8 cellular contexts compared by ENCODE assay signal in the genomic region with DNA sequence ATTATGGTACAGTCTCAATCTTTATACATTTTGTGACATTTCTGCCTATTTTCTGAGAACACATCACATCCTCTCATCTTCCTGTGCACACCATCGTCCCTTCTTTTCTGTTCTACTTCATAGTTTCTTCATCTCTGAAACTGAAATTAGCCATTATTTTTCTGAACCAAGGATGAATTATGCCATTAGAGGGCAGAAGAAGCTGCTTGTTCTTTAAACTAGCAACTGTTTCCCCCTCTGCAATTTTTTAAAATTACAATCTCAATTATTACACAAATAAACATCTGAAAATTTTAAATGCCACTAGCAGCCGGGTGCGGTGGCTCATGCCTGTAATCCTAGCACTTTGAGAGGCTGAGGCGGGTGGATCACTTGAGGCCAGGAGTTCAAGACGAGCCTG. TPM values are rescaled to one million over a fixed set of nuclear protein-coding genes. Genes with fewer than 3 reads are reported as not detected.
DNase-seq lines count a peak whose midpoint lies in the region; ATAC-seq and TF ChIP-seq lines count a peak whose summit lies in the region.

No MANE protein-coding gene starts in this region.

- in situ Hi-C loops in astrocyte of the spinal cord (cut with HindIII; ENCODE audit: low sequenced_read_pairs): no loop called here

- DNase-seq in AG08396 (ENCODE audit: low spot score) (peak; percentile 49), HPDE6-E6E7 (ENCODE audit: extremely low spot score) (peak; percentile 6), astrocyte of the spinal cord (ENCODE audit: low read depth, low spot score) (peak; percentile 49), right lobe of liver (no peak), iPS-NIHi7 (ENCODE audit: extremely low spot score) (no peak), ovary (no peak), GM23338 (ENCODE audit: low spot score) (no peak)
- DNase-seq in stimulated activated CD4-positive, alpha-beta T cell treated with anti-CD3 and anti-CD28 coated beads, Interleukin-15, amount 100 ng/mL, for 24 hours: no peak

- peaks cover 4% of the 10 kb centered on the region for H3K4me1 Mint-ChIP-seq in GM23338

- H3K36me3 ChIP-seq in right lobe of liver: no peaks in the 10 kb centered on the region
- H3K36me3 ChIP-seq in ovary: no peaks in the 10 kb centered on the region
- no peaks in the 10 kb centered on the region for H3K36me3 ChIP-seq in GM23338 (ENCODE audit: insufficient read depth)

- WGBS in right lobe of liver (ENCODE audit: insufficient coverage, low coverage, low lambda C conversion rate, missing lambda C conversion rate): 61% methylated on average over 5 of the region's 5 CpGs
- WGBS in ovary, 3 donors: 23 to 36% (median 27%) methylated on average over 5 of the region's 5 CpGs

- H3K27me3 ChIP-seq in right lobe of liver (no peaks in the 10 kb centered on the region), ovary (no peaks in the 10 kb centered on the region), GM23338 (ENCODE audit: insufficient read depth) (no peaks in the 10 kb centered on the region)

- no peaks in the 10 kb centered on the region for H3F3A ChIP-seq in GM23338 (replicated peaks; ENCODE audit: low read depth)

- TF ChIP-seq CTCF in astrocyte of the spinal cord (IDR thresholded peaks at IDR 0.05; ENCODE audit: low read depth, low read length) (peak; percentile 58), right lobe of liver (IDR thresholded peaks at IDR 0.05) (peak; percentile 28 to 32 (median 29)), ovary (IDR thresholded peaks at IDR 0.05) (peak in 1 of 3 donors; percentile 23), GM23338 (conservative IDR thresholded peaks at IDR 0.05; ENCODE audit: low read depth in 2 of 2) (peak in 1 of 2 experiments; percentile 31; a peak in 3 of 4 replicates)

- H3K36me3 Mint-ChIP-seq in GM23338 (ENCODE audit: low read depth): peaks cover 7% of the 10 kb centered on the region; the same call in 2 of the 3 replicates

- H3K4me3 Mint-ChIP-seq in GM23338: no peak overlapping the region

- TF ChIP-seq POLR2A in right lobe of liver (IDR thresholded peaks at IDR 0.05) (no peak), ovary (IDR thresholded peaks at IDR 0.05) (no peak)

- H3K9me2 ChIP-seq in GM23338 (ENCODE audit: insufficient read depth): no peaks in the 10 kb centered on the region

- H3K9me3 ChIP-seq in right lobe of liver: no peaks in the 10 kb centered on the region
- no peaks in the 10 kb centered on the region for H3K9me3 ChIP-seq in ovary

- H3K27ac ChIP-seq in right lobe of liver (no peak overlapping the region), ovary (no peak overlapping the region), GM23338 (ENCODE audit: low read depth) (no peak overlapping the region)

- no peak for TF ChIP-seq EP300 in ovary (IDR thresholded peaks at IDR 0.05)

- H3K9me3 Mint-ChIP-seq in GM23338: peaks cover 10% of the 10 kb centered on the region

- no peak overlapping the region for H3K4me2 ChIP-seq in GM23338

- H3K4me1 ChIP-seq in right lobe of liver (no peaks in the 10 kb centered on the region), ovary (ENCODE audit: insufficient read depth) (no peaks in the 10 kb centered on the region), GM23338 (ENCODE audit: insufficient read depth) (peaks cover 3% of the 10 kb centered on the region; the same call in 1 of the 2 replicates)

- H3K79me2 ChIP-seq in GM23338 (replicated peaks; ENCODE audit: insufficient read depth): no peaks in the 10 kb centered on the region

- no peak for ATAC-seq in right lobe of liver
- ATAC-seq in GM23338: no peak

- H3K4me3 ChIP-seq in astrocyte of the spinal cord (ENCODE audit: low read depth, low read length) (no peak overlapping the region), right lobe of liver (no peak overlapping the region), ovary (no peak overlapping the region), GM23338 (no peak overlapping the region)

- H2AFZ ChIP-seq in GM23338: no peak overlapping the region

- no peak overlapping the region for H3K27ac Mint-ChIP-seq in GM23338

- peaks cover 8% of the 10 kb centered on the region for H3K27me3 Mint-ChIP-seq in GM23338 (ENCODE audit: insufficient read depth, low read depth, poor library complexity)

- H4K20me1 ChIP-seq in GM23338 (replicated peaks; ENCODE audit: insufficient read depth): no peaks in the 10 kb centered on the region

- intact Hi-C loops in right lobe of liver (cut with DNase I): no loop called here
- intact Hi-C loops in ovary (cut with DNase I): no loop called here

TF ChIP-seq in GM23338, 12 proteins besides CTCF, POLR2A, EP300 and RAD21:
- TF ChIP-seq JUNB (IDR thresholded peaks at IDR 0.05; ENCODE audit: unreplicated experiment): no peak
- no peak for TF ChIP-seq ZNF114 (CRISPR knock-in tag; IDR thresholded peaks at IDR 0.05)
TF ChIP-seq in GM23338: peak in this region for 0.

RNA-seq across cellular contexts. Expression of a gene that starts 41.3 kb away (rescaled TPM):
- total RNA-seq in right lobe of liver (10 to 100 TPM; 16.0 to 24.8 (median 20.1) TPM), ovary (100 to 1,000 TPM in 1 of 7 donors, 10 to 100 TPM in 6; 53.3 to 112 (median 68.0) TPM)
- polyA plus RNA-seq in ovary (10 to 100 TPM; 35.9 to 45.3 TPM), GM23338 (2016; fragmentation: Nextera tagmentation; extraction: Ambion mirVana) (40.2 and 40.7 TPM in 2 replicates)
- total RNA-seq in GM23338 (2014; rRNA removed; shearing (Covaris generic)): 72.7 and 88.9 TPM in 2 replicates

Comparison
In these comparisons a context has a peak if more than half of its experiments do, and no peak if none do; other contexts are left out.
1. DNase-seq: peak in AG08396 (single experiment), HPDE6-E6E7 (single experiment) and astrocyte of the spinal cord (single experiment); none in right lobe of liver (0 of 3), stimulated activated CD4-positive, alpha-beta T cell treated with anti-CD3 and anti-CD28 coated beads, Interleukin-15, amount 100 ng/mL, for 24 hours (single experiment), iPS-NIHi7 (single experiment), ovary (0 of 5) and GM23338 (single experiment).